In the genomic region with DNA sequence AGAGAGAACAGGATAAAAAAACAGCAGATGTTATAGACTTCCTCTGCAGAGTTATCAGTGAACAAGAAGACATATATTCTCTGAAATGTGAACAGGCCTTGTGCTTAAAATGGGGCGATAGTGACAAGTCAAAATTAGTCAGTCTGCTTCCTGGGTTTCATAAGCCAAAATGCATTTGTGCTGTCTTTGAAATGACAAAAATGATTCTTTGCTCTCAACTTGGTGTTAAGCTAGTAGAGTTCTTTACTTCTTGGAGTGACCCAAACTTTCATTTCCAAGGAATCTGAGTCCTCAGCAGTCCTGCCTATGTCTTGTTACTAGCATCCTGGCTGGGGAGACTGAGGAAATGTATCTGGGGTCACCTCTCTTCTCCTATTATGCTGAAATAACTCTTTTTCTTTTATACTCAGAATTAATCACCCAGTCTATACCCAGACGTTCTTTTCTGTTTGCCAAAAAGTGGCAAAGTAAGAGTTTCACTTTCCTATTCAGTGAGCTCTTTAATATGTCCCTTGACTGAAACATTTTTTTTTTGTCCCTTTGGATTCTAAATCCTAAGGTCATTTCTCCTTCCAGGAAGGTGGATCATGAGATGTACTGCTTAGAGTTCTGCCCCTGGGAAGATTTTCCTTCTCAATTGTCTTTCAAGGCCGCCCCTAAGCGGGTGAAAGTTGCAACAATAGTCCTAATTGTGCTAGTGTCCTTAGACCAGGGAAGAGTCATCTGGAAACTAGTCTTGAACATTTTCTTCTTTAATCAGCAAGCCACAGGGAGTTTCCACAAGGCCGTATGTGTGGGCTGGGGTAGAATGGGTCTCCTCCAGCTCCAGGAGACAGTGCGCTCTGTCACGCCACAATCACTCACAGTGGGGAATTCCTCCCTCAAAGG, we compare ENCODE assay signal across 1 cellular context.
TF ChIP-seq lines count a peak whose summit lies in the region.

No MANE protein-coding gene starts in this region.

TF ChIP-seq in GM12878, 131 proteins besides CTCF, POLR2A, EP300 and RAD21 (continued from another document and continues in another):
- TF ChIP-seq MLLT1 (IDR thresholded peaks at IDR 0.05) (0 out of 2 replicates have a peak, but pooled peaks have one; percentile 54), FOXK2 (IDR thresholded peaks at IDR 0.05) (no peak), CREM (IDR thresholded peaks at IDR 0.05; ENCODE audit: low read depth) (peak; percentile 92), MTA2 (IDR thresholded peaks at IDR 0.05; ENCODE audit: low read depth) (peak; percentile 98), POLR2AphosphoS5 (IDR thresholded peaks at IDR 0.05; ENCODE audit: low read length) (peak; percentile 38; the same call in 1 of the 2 replicates), BCL11A (IDR thresholded peaks at IDR 0.05; ENCODE audit: low read depth, low read length) (peak; percentile 100), ATF7 (IDR thresholded peaks at IDR 0.05; ENCODE audit: low read depth) (peak; percentile 54; the same call in 1 of the 2 replicates), IKZF2 (IDR thresholded peaks at IDR 0.05) (peak; percentile 98 to 99), RELB (IDR thresholded peaks at IDR 0.05; ENCODE audit: low read depth) (peak; percentile 99), CEBPB (IDR thresholded peaks at IDR 0.05; ENCODE audit: borderline replicate concordance in 1 of 2, low read depth in 2 of 2, low read length in 2 of 2) (0 out of 4 replicates have a peak, but pooled peaks of 1 of the 2 experiments have one; percentile 58), BCL3 (IDR thresholded peaks at IDR 0.05; ENCODE audit: borderline replicate concordance, insufficient read depth, low read depth, low read length, poor library complexity, severe bottlenecking) (peak; percentile 89), IKZF1 (conservative IDR thresholded peaks at IDR 0.05) (peak; percentile 99), JUND (IDR thresholded peaks at IDR 0.05; ENCODE audit: low read depth, low read length) (peak; percentile 90), LARP7 (IDR thresholded peaks at IDR 0.05) (no peak), SMC3 (IDR thresholded peaks at IDR 0.05; ENCODE audit: borderline replicate concordance, low read length) (peak; percentile 31; the same call in 1 of the 2 replicates), CUX1 (IDR thresholded peaks at IDR 0.05; ENCODE audit: insufficient replicate concordance, low read depth, low read length) (peak; percentile 66), MEF2B (IDR thresholded peaks at IDR 0.05; ENCODE audit: partially characterized antibody, poor library complexity, severe bottlenecking) (peak; percentile 45), TBL1XR1 (IDR thresholded peaks at IDR 0.05; ENCODE audit: low read depth, low read length) (peak; percentile 72), DPF2 (IDR thresholded peaks at IDR 0.05) (peak; percentile 99), ATF3 (IDR thresholded peaks at IDR 0.05; ENCODE audit: borderline replicate concordance, extremely low read depth, low read depth, low read length) (no peak), NBN (IDR thresholded peaks at IDR 0.05) (0 out of 2 replicates have a peak, but pooled peaks have one; percentile 54), CBFB (IDR thresholded peaks at IDR 0.05; ENCODE audit: low read depth) (peak; percentile 70; the same call in 1 of the 2 replicates), PRDM15 (CRISPR knock-in tag; IDR thresholded peaks at IDR 0.05) (no peak), PAX5 (IDR thresholded peaks at IDR 0.05; ENCODE audit: borderline replicate concordance, low read depth, low read length) (peak; percentile 90), ZNF622 (IDR thresholded peaks at IDR 0.05) (no peak), ZNF274 (IDR thresholded peaks at IDR 0.05; ENCODE audit: insufficient read depth, insufficient read length) (no peak), ZNF24 (IDR thresholded peaks at IDR 0.05) (no peak; the same call in 1 of the 2 replicates), YY1 (IDR thresholded peaks at IDR 0.05; ENCODE audit: low read depth, low read length) (no peak; the same call in 1 of the 2 replicates), SRF (IDR thresholded peaks at IDR 0.05; ENCODE audit: low read depth in 2 of 2, low read length in 2 of 2) (no peak), CBX5 (IDR thresholded peaks at IDR 0.05; ENCODE audit: low read depth) (0 out of 2 replicates have a peak, but pooled peaks have one; percentile 64), NFYA (IDR thresholded peaks at IDR 0.05; ENCODE audit: borderline replicate concordance, low read depth, low read length) (no peak)
- TF ChIP-seq, protein P1, sequence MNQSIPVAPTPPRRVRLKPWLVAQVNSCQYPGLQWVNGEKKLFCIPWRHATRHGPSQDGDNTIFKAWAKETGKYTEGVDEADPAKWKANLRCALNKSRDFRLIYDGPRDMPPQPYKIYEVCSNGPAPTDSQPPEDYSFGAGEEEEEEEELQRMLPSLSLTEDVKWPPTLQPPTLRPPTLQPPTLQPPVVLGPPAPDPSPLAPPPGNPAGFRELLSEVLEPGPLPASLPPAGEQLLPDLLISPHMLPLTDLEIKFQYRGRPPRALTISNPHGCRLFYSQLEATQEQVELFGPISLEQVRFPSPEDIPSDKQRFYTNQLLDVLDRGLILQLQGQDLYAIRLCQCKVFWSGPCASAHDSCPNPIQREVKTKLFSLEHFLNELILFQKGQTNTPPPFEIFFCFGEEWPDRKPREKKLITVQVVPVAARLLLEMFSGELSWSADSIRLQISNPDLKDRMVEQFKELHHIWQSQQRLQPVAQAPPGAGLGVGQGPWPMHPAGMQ (IDR thresholded peaks at IDR 0.05; ENCODE audit: borderline replicate concordance): no peak
- TF ChIP-seq, protein P2, sequence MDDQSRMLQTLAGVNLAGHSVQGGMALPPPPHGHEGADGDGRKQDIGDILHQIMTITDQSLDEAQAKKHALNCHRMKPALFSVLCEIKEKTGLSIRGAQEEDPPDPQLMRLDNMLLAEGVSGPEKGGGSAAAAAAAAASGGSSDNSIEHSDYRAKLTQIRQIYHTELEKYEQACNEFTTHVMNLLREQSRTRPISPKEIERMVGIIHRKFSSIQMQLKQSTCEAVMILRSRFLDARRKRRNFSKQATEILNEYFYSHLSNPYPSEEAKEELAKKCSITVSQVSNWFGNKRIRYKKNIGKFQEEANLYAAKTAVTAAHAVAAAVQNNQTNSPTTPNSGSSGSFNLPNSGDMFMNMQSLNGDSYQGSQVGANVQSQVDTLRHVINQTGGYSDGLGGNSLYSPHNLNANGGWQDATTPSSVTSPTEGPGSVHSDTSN (IDR thresholded peaks at IDR 0.05; ENCODE audit: insufficient replicate concordance, low read depth, low read length): peak; percentile 4
- TF ChIP-seq, protein P3, sequence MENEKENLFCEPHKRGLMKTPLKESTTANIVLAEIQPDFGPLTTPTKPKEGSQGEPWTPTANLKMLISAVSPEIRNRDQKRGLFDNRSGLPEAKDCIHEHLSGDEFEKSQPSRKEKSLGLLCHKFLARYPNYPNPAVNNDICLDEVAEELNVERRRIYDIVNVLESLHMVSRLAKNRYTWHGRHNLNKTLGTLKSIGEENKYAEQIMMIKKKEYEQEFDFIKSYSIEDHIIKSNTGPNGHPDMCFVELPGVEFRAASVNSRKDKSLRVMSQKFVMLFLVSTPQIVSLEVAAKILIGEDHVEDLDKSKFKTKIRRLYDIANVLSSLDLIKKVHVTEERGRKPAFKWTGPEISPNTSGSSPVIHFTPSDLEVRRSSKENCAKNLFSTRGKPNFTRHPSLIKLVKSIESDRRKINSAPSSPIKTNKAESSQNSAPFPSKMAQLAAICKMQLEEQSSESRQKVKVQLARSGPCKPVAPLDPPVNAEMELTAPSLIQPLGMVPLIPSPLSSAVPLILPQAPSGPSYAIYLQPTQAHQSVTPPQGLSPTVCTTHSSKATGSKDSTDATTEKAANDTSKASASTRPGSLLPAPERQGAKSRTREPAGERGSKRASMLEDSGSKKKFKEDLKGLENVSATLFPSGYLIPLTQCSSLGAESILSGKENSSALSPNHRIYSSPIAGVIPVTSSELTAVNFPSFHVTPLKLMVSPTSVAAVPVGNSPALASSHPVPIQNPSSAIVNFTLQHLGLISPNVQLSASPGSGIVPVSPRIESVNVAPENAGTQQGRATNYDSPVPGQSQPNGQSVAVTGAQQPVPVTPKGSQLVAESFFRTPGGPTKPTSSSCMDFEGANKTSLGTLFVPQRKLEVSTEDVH (IDR thresholded peaks at IDR 0.05; ENCODE audit: low read depth, partially characterized antibody): no peak
